12 cellular contexts compared by ENCODE assay signal in the genomic region with DNA sequence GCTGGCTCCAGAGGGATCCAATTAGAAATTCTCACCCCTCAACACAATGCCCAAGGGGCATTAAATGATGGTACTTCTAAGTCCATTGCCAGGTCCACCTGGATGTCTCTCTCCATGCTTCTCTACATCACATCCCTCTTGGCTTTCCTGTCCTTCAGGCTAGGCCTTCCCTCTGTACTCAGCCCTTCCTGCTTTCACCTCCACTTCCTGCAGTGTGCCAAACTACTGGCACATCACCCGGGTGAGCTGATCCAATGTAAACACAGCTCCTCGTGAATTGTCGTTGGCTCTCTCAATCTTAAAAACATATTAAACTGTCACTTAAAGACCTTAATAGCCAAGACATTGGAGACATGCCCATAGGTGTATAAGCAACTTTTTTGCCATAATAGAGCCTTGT. TPM values are rescaled to one million over a fixed set of nuclear protein-coding genes. Genes with fewer than 3 reads are reported as not detected.
DNase-seq lines count a peak whose midpoint lies in the region; ATAC-seq, FAIRE-seq and TF ChIP-seq lines count a peak whose summit lies in the region.
"Had no signal": no experiment of that assay in that cellular context is flagged by ENCODE, and none has a peak within 500 bp of the region (broad histone marks: within the 10 kb centered on the region; RNA-seq: fewer than 3 reads in every experiment).

No MANE protein-coding gene starts in this region.

- H3K36me3 ChIP-seq in endothelial cell of umbilical vein (ENCODE audit: control insufficient read depth in 2 of 2, extremely low read depth in 1 of 2, insufficient read depth in 2 of 2, low read length in 2 of 2) = no peaks in the 10 kb centered on the region
- H3K36me3 ChIP-seq in sigmoid colon = no peaks in the 10 kb centered on the region

- H3K9ac ChIP-seq in endothelial cell of umbilical vein (replicated peaks; ENCODE audit: extremely low read depth, insufficient read depth, low read length) = no peak overlapping the region
- H3K9ac ChIP-seq: KMS-11 had no signal

- no peaks in the 10 kb centered on the region for H4K20me1 ChIP-seq in endothelial cell of umbilical vein (replicated peaks; ENCODE audit: control insufficient read depth, extremely low read depth, insufficient read depth, low read length)

- peak overlapping the region; percentile 18 for H3K27ac Mint-ChIP-seq in Calu3 (ENCODE audit: unreplicated experiment)

- H3K27me3 ChIP-seq in endothelial cell of umbilical vein (ENCODE audit: control insufficient read depth in 2 of 2, insufficient read depth in 2 of 2, low read length in 2 of 2) (no peaks in the 10 kb centered on the region), sigmoid colon (no peaks in the 10 kb centered on the region)

- H3K27ac ChIP-seq in endothelial cell of umbilical vein (ENCODE audit: insufficient read depth, low read depth, low read length) (no peak overlapping the region), sigmoid colon (peak overlapping the region in 3 of 4 donors; percentile 19 to 51 (median 32))
- H3K27ac ChIP-seq: KMS-11 had no signal

- no peak for TF ChIP-seq EP300 in sigmoid colon (IDR thresholded peaks at IDR 0.05)

- H3K4me1 Mint-ChIP-seq in Calu3 (ENCODE audit: low read depth, unreplicated experiment) = peaks cover 71% of the 10 kb centered on the region

- TF ChIP-seq CTCF in Calu3 (IDR thresholded peaks at IDR 0.05; ENCODE audit: unreplicated experiment) (no peak), endothelial cell of umbilical vein (IDR thresholded peaks at IDR 0.05; ENCODE audit: extremely low read depth in 1 of 2, insufficient read depth in 1 of 2, low read depth in 1 of 2, low read length in 2 of 2) (no peak), sigmoid colon (IDR thresholded peaks at IDR 0.05) (no peak)

- H3K4me3 ChIP-seq in endothelial cell of umbilical vein (replicated peaks in 1 of 3; ENCODE audit: insufficient read depth in 1 of 3, low read depth in 1 of 3, low read length in 3 of 3) = no peak overlapping the region
- H3K4me3 ChIP-seq in sigmoid colon = no peak overlapping the region

- TF ChIP-seq POLR2A in endothelial cell of umbilical vein (IDR thresholded peaks at IDR 0.05; ENCODE audit: low read depth, low read length) (no peak), sigmoid colon (IDR thresholded peaks at IDR 0.05) (no peak)

- 8 to 56% methylated on average over 3 of the region's 3 CpGs for WGBS in sigmoid colon, 2 donors

- intact Hi-C loops in Calu3 (cut with micrococcal nuclease; ENCODE audit: unreplicated experiment) = no loop called here
- intact Hi-C loops in endothelial cell of umbilical vein (cut with micrococcal nuclease) = loop anchor here (1.0 to 10.0 kb wide), 3 partner anchors 22 to 631 kb away; no protein-coding TSS in a partner anchor
- intact Hi-C loops in sigmoid colon (cut with DNase I) = no loop called here

- no peak overlapping the region for H2AFZ ChIP-seq in endothelial cell of umbilical vein (ENCODE audit: low read depth, low read length)

- BruUV-seq in Calu3 (replicated peaks; lab: Mats Ljungman, UMichigan) (no TSS peak), endothelial cell of umbilical vein (replicated peaks; lab: Mats Ljungman, UMichigan) (no TSS peak)

- no peak overlapping the region for H3K4me3 Mint-ChIP-seq in Calu3 (ENCODE audit: low read depth, unreplicated experiment)

- dilution Hi-C loops in endothelial cell of umbilical vein (cut with MboI; ENCODE audit: extremely low pct_ligation_motif_present, low sequenced_read_pairs) = no loop called here

- H3K4me1 ChIP-seq in endothelial cell of umbilical vein (ENCODE audit: control insufficient read depth, extremely low read depth, insufficient read depth, low read length) (peaks cover 67% of the 10 kb centered on the region), sigmoid colon (peaks cover 0 to 29% (median 23%) of the 10 kb centered on the region in 4 donors)

- peaks cover 43% of the 10 kb centered on the region for H3K36me3 Mint-ChIP-seq in Calu3 (ENCODE audit: insufficient read depth, unreplicated experiment)

- no peaks in the 10 kb centered on the region for H3K79me2 ChIP-seq in endothelial cell of umbilical vein (ENCODE audit: control insufficient read depth, insufficient read depth, low read length)

- no peaks in the 10 kb centered on the region for H3K27me3 Mint-ChIP-seq in Calu3 (ENCODE audit: unreplicated experiment)

- no peaks in the 10 kb centered on the region for H3K9me1 ChIP-seq in endothelial cell of umbilical vein (replicated peaks; ENCODE audit: control insufficient read depth, extremely low read depth, insufficient read depth, low read length)

- CTCF ChIA-PET in Calu3 (lab: Charles Lee) (interaction anchor here (1.1 kb wide), 2 partner anchors 61 to 69 kb away, joined by 3 to 6 read pairs; no protein-coding TSS in a partner anchor), endothelial cell of umbilical vein (lab: Charles Lee) (interaction anchor here (1.1 to 9.5 kb wide), 7 partner anchors 8 to 89 kb away, joined by 3 to 114 read pairs (median 4); no protein-coding TSS in a partner anchor)

- H3K4me2 ChIP-seq in endothelial cell of umbilical vein (ENCODE audit: insufficient read depth, low read length) = peak overlapping the region; percentile 40
- H3K4me2 ChIP-seq: KMS-11 had no signal

- ATAC-seq in HG03571 (IDR thresholded peaks at IDR 0.05; ENCODE audit: unreplicated experiment) = no peak

- POLR2A ChIA-PET in endothelial cell of umbilical vein (lab: Charles Lee) = no interaction called here

- H3K9me3 Mint-ChIP-seq in Calu3 (ENCODE audit: low read depth, unreplicated experiment) = no peaks in the 10 kb centered on the region

- peak; percentile 71 for FAIRE-seq in endothelial cell of umbilical vein (lab: Jason Lieb, UNC)
- FAIRE-seq: TTC549 had no signal

- DNase-seq in Calu3 (no peak), NCI-H2029 (lab: John Stamatoyannopoulos, UW) (peak; percentile 91), endothelial cell of umbilical vein (ENCODE audit: low read depth, low spot score) (peak; percentile 77), sigmoid colon (no peak), NCI-H1436 treated with DMSO at 0.1 percent for 48 hours (lab: John Stamatoyannopoulos, UW) (no peak), NCI-H2107 treated with DMSO at 0.1 percent for 48 hours (lab: John Stamatoyannopoulos, UW; ENCODE audit: unreplicated experiment) (no peak), NCI-H2171 treated with DMSO at 0.1 percent for 48 hours (lab: John Stamatoyannopoulos, UW) (no peak)
- DNase-seq: activated T-cell treated with anti-CD3 and anti-CD28 coated beads for 4 hours, substantia nigra had no signal

- H3K9me3 ChIP-seq in endothelial cell of umbilical vein (replicated peaks; ENCODE audit: control insufficient read depth, insufficient read depth, low read length) = no peaks in the 10 kb centered on the region
- no peaks in the 10 kb centered on the region for H3K9me3 ChIP-seq in sigmoid colon

TF ChIP-seq in endothelial cell of umbilical vein, 7 proteins besides CTCF, POLR2A, EP300 and RAD21:
- TF ChIP-seq, protein P1, sequence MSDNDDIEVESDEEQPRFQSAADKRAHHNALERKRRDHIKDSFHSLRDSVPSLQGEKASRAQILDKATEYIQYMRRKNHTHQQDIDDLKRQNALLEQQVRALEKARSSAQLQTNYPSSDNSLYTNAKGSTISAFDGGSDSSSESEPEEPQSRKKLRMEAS (IDR thresholded peaks at IDR 0.05; ENCODE audit: insufficient read depth, insufficient read length) = no peak
- TF ChIP-seq FOS (IDR thresholded peaks at IDR 0.05; ENCODE audit: borderline replicate concordance, insufficient read depth, low read length) (no peak), GATA2 (IDR thresholded peaks at IDR 0.05; ENCODE audit: insufficient read depth, insufficient read length, low read depth, low read length) (peak; percentile 32), POLR2AphosphoS5 (IDR thresholded peaks at IDR 0.05; ENCODE audit: insufficient read depth, low read depth, low read length) (peak; percentile 46), EZH2 (IDR thresholded peaks at IDR 0.05; ENCODE audit: borderline replicate concordance, low read depth, low read length, severe bottlenecking) (no peak)

RNA-seq across cellular contexts. Expression of a gene that starts 4.0 kb away (rescaled TPM):
- total RNA-seq in Calu3 (2022) = 21.9 and 46.0 TPM in 2 replicates
- total RNA-seq in endothelial cell of umbilical vein = 11.1 and 14.5 TPM in 2 replicates
- polyA plus RNA-seq in endothelial cell of umbilical vein = 7.6 and 11.4 TPM in 2 replicates
- 10.9 and 12.3 TPM in 2 replicates for polyA plus RNA-seq in endothelial cell of umbilical vein (2011; cell fraction: cytosol; rRNA removed)
- polyA plus RNA-seq in endothelial cell of umbilical vein (2011; cell fraction: nucleus; rRNA removed) = 11.8 and 12.1 TPM in 2 replicates
- 11.6 and 15.5 TPM in 2 replicates for polyA plus RNA-seq in endothelial cell of umbilical vein (2012)
- polyA minus RNA-seq in endothelial cell of umbilical vein = 5.8 and 12.4 TPM in 2 replicates
- polyA minus RNA-seq in endothelial cell of umbilical vein (2011; cell fraction: cytosol; rRNA and poly(A)+ RNA removed) = not detected
- 10.3 and 13.6 TPM in 2 replicates for polyA minus RNA-seq in endothelial cell of umbilical vein (2011; cell fraction: nucleus; rRNA and poly(A)+ RNA removed)
- 10 to 100 TPM in 3 of 4 donors, 1 to 10 TPM in 1; 9.7 to 49.3 (median 19.5) TPM for total RNA-seq in sigmoid colon
- polyA plus RNA-seq in sigmoid colon = 10 to 100 TPM in 2 of 3 donors, 1 to 10 TPM in 1; 6.5 to 16.2 (median 11.4) TPM

Comparison
In these comparisons a context has a peak if more than half of its experiments do, and no peak if none do; other contexts are left out.
1. DNase-seq: peak in NCI-H2029 (single experiment) and endothelial cell of umbilical vein (single experiment); none in Calu3 (single experiment), sigmoid colon (single experiment), NCI-H1436 treated with DMSO at 0.1 percent for 48 hours (single experiment), NCI-H2107 treated with DMSO at 0.1 percent for 48 hours (single experiment) and NCI-H2171 treated with DMSO at 0.1 percent for 48 hours (single experiment).